Comparison of ENCODE assay signal across 1 cellular context in genomic region chr5:72957337-72957736, GRCh38.
TF ChIP-seq lines count a peak whose summit lies in the region.

No MANE protein-coding gene starts in this region.

TF ChIP-seq in H1, 55 proteins besides CTCF, POLR2A, EP300 and RAD21 (continued from another document):
- TF ChIP-seq, protein P1, sequence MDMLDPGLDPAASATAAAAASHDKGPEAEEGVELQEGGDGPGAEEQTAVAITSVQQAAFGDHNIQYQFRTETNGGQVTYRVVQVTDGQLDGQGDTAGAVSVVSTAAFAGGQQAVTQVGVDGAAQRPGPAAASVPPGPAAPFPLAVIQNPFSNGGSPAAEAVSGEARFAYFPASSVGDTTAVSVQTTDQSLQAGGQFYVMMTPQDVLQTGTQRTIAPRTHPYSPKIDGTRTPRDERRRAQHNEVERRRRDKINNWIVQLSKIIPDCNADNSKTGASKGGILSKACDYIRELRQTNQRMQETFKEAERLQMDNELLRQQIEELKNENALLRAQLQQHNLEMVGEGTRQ (IDR thresholded peaks at IDR 0.05; ENCODE audit: low read length) = no peak
- no peak for TF ChIP-seq CTBP2 (IDR thresholded peaks at IDR 0.05; ENCODE audit: borderline replicate concordance, insufficient read depth, insufficient read length, low read length)
